24 cellular contexts compared by ENCODE assay signal in genomic region chr7:75922966-75923603, GRCh38. TPM values are rescaled to one million over a fixed set of nuclear protein-coding genes. Genes with fewer than 3 reads are reported as not detected.
DNase-seq lines count a peak whose midpoint lies in the region; ATAC-seq, FAIRE-seq and TF ChIP-seq lines count a peak whose summit lies in the region.
"Had no signal": no experiment of that assay in that cellular context is flagged by ENCODE, and none has a peak within 500 bp of the region (broad histone marks: within the 10 kb centered on the region; RNA-seq: fewer than 3 reads in every experiment).

No MANE protein-coding gene starts in this region.

- H3K27me3 ChIP-seq in right lobe of liver = no peaks in the 10 kb centered on the region
- H3K27me3 ChIP-seq: Peyer's patch had no signal

- H3K4me3 Mint-ChIP-seq in WTC11 (no peak overlapping the region), type B pancreatic cell (no peak overlapping the region)
- H3K4me3 Mint-ChIP-seq: B cell; CD8-positive, alpha-beta T cell had no signal

- peak; percentile 19 for TF ChIP-seq POLR2A in right lobe of liver (IDR thresholded peaks at IDR 0.05)

- intact Hi-C loops in right lobe of liver (cut with DNase I) = no loop called here

- POLR2A ChIA-PET in WTC11 (lab: Charles Lee) = no interaction called here

- peaks cover 13% of the 10 kb centered on the region for H3K4me1 Mint-ChIP-seq in WTC11
- H3K4me1 Mint-ChIP-seq in type B pancreatic cell (ENCODE audit: unreplicated experiment) = peaks cover 34% of the 10 kb centered on the region

- 52% methylated on average over 8 of the region's 9 CpGs for WGBS in right lobe of liver (ENCODE audit: insufficient coverage, low coverage, low lambda C conversion rate, missing lambda C conversion rate)

- no peaks in the 10 kb centered on the region for H3K9me3 ChIP-seq in right lobe of liver
- H3K9me3 ChIP-seq: Peyer's patch had no signal

- peak overlapping the region; percentile 20; the same call in 1 of the 2 replicates for H3K27ac Mint-ChIP-seq in WTC11
- peak overlapping the region; percentile 43 for H3K27ac Mint-ChIP-seq in type B pancreatic cell
- H3K27ac Mint-ChIP-seq: B cell; CD8-positive, alpha-beta T cell had no signal

- no peaks in the 10 kb centered on the region for H3K27me3 Mint-ChIP-seq in WTC11 (ENCODE audit: low read depth)
- H3K27me3 Mint-ChIP-seq in type B pancreatic cell = no peaks in the 10 kb centered on the region
- H3K27me3 Mint-ChIP-seq: B cell had no signal

- peaks cover 0 to 80% (median 33%) of the 10 kb centered on the region in 4 donors for H3K4me1 ChIP-seq in right lobe of liver

- no peaks in the 10 kb centered on the region for H3K9me3 Mint-ChIP-seq in WTC11
- no peaks in the 10 kb centered on the region for H3K9me3 Mint-ChIP-seq in type B pancreatic cell
- H3K9me3 Mint-ChIP-seq: CD8-positive, alpha-beta T cell had no signal

- TF ChIP-seq CTCF in WTC11 (IDR thresholded peaks at IDR 0.05) (no peak), right lobe of liver (IDR thresholded peaks at IDR 0.05) (no peak), type B pancreatic cell (conservative IDR thresholded peaks at IDR 0.05) (no peak)

- H3K36me3 Mint-ChIP-seq in WTC11 = peaks cover 13% of the 10 kb centered on the region
- peaks cover 11% of the 10 kb centered on the region for H3K36me3 Mint-ChIP-seq in type B pancreatic cell

- CTCF ChIA-PET in WTC11 (lab: Charles Lee) = no interaction called here

- H3K36me3 ChIP-seq in right lobe of liver = peaks cover 0 to 6% (median 0%) of the 10 kb centered on the region in 4 donors
- H3K36me3 ChIP-seq: Peyer's patch had no signal

- DNase-seq in GM18507 (ENCODE audit: extremely low spot score, insufficient read length, low read depth) (no peak), WTC11 (ENCODE audit: low spot score) (no peak), right lobe of liver (no peak), type B pancreatic cell (ENCODE audit: extremely low spot score, unreplicated experiment) (no peak), GDM1 (lab: John Stamatoyannopoulos, UW) (no peak), H4 (ENCODE audit: low spot score) (no peak), GOT3 (lab: John Stamatoyannopoulos, UW) (no peak)
- DNase-seq: Calu3; CD8-positive, alpha-beta T cell; DMS79 treated with DMSO at 0.1 percent for 48 hours; H7; KBM-7; MV-4-11; NCI-H1105 treated with DMSO at 0.1 percent for 48 hours; NCI-H146; NCI-H1930; NCI-H2107; NCI-H524; NCI-H748 treated with DMSO at 0.1 percent for 48 hours; Peyer's patch; SHP77 treated with DMSO at 0.1 percent for 48 hours; T-helper 1 cell had no signal

- no peak for ATAC-seq in WTC11
- no peak for ATAC-seq in right lobe of liver
- ATAC-seq: CD8-positive, alpha-beta T cell had no signal

- peak overlapping the region; percentile 80 to 100 (median 95) for H3K27ac ChIP-seq in right lobe of liver
- H3K27ac ChIP-seq: C4-2B, Peyer's patch had no signal

- FAIRE-seq in GM18507 (lab: Jason Lieb, UNC) = peak; percentile 5

- no peak overlapping the region for H3K4me3 ChIP-seq in right lobe of liver
- H3K4me3 ChIP-seq: Peyer's patch had no signal

TF ChIP-seq in WTC11, 78 proteins besides CTCF, POLR2A, EP300 and RAD21:
- TF ChIP-seq IRF2 (CRISPR knock-in tag; IDR thresholded peaks at IDR 0.05; ENCODE audit: borderline replicate concordance, low read depth) (no peak), ZNF219 (CRISPR knock-in tag; IDR thresholded peaks at IDR 0.05; ENCODE audit: borderline replicate concordance) (no peak), IRF1 (CRISPR knock-in tag; IDR thresholded peaks at IDR 0.05) (no peak), EMX1 (CRISPR knock-in tag; IDR thresholded peaks at IDR 0.05) (no peak), MLX (CRISPR knock-in tag; IDR thresholded peaks at IDR 0.05) (no peak), FOXK1 (CRISPR knock-in tag; IDR thresholded peaks at IDR 0.05) (no peak), TCF7 (CRISPR knock-in tag; IDR thresholded peaks at IDR 0.05; ENCODE audit: low read depth) (no peak), STAT6 (CRISPR knock-in tag; conservative IDR thresholded peaks at IDR 0.05; ENCODE audit: low read depth) (no peak), NFYB (CRISPR knock-in tag; conservative IDR thresholded peaks at IDR 0.05; ENCODE audit: low read depth) (no peak)
TF ChIP-seq in WTC11: peak in this region for 0.

RNA-seq across cellular contexts. Expression of gene POR, which starts 8.1 kb away (rescaled TPM):
- total RNA-seq in WTC11 (2021) (151 to 178 TPM (median 169 TPM) in 3 replicates), right lobe of liver (1,000 to 10,000 TPM in 1 of 6 experiments, 100 to 1,000 TPM in 5; 370 to 1,042 (median 725) TPM), type B pancreatic cell (ENCODE audit: low replicate concordance) (122 and 153 TPM in 2 replicates)
- 118 and 121 TPM in 2 replicates for total RNA-seq in H4 (2014; rRNA removed; shearing (Covaris generic))

RNA-seq across cellular contexts. Expression of gene RHBDD2, which starts 44.3 kb away (rescaled TPM):
- total RNA-seq in WTC11 (2021) (31.4 to 35.5 TPM (median 34.3 TPM) in 3 replicates), right lobe of liver (10 to 100 TPM; 24.4 to 56.1 (median 31.7) TPM), type B pancreatic cell (ENCODE audit: low replicate concordance) (73.5 and 75.1 TPM in 2 replicates)
- 67.3 and 96.3 TPM in 2 replicates for total RNA-seq in H4 (2014; rRNA removed; shearing (Covaris generic))
